17 cellular contexts compared by ENCODE assay signal in genomic region chr20:30485331-30486102, GRCh38.
A peak's percentile ranks its signal among the peaks of the same experiment; 100 is the strongest.
DNase-seq lines count a peak whose midpoint lies in the region; ATAC-seq, FAIRE-seq and TF ChIP-seq lines count a peak whose summit lies in the region.
"Had no signal": no experiment of that assay in that cellular context is flagged by ENCODE, and none has a peak within 500 bp of the region (broad histone marks: within the 10 kb centered on the region; RNA-seq: fewer than 3 reads in every experiment).

No MANE protein-coding gene starts in this region.

- no peak overlapping the region for H2BK12ac ChIP-seq in neuronal stem cell (ENCODE audit: low read length)

- no peak overlapping the region for H4K91ac ChIP-seq in neuronal stem cell (ENCODE audit: low read depth, low read length, poor library complexity)

- no peak overlapping the region for H3K18ac ChIP-seq in neuronal stem cell (ENCODE audit: low read length)

- FAIRE-seq in GM12891 (lab: Jason Lieb, UNC) = no peak
- FAIRE-seq: A204.1 had no signal

- peaks cover 33% of the 10 kb centered on the region for H3K9me3 Mint-ChIP-seq in chondrocyte (ENCODE audit: low read depth)

- TF ChIP-seq POLR2A in GM12891 (IDR thresholded peaks at IDR 0.05; ENCODE audit: low read depth, low read length) = no peak

- H2BK15ac ChIP-seq in neuronal stem cell (ENCODE audit: low read length) = no peak overlapping the region

- H3K27me3 ChIP-seq in right atrium auricular region (peaks cover 0 to 3% of the 10 kb centered on the region in 2 donors), neuronal stem cell (ENCODE audit: control insufficient read depth in 3 of 3, insufficient read depth in 3 of 3, low read depth in 1 of 3, low read length in 3 of 3) (no peaks in the 10 kb centered on the region), aorta (ENCODE audit: control insufficient read depth in 1 of 2, insufficient read depth in 2 of 2, low read length in 1 of 2) (no peaks in the 10 kb centered on the region), MG63 (no peaks in the 10 kb centered on the region)

- no peak overlapping the region for H3K14ac ChIP-seq in neuronal stem cell (ENCODE audit: low read length)

- H3K27me3 Mint-ChIP-seq in chondrocyte (ENCODE audit: low read depth) = no peaks in the 10 kb centered on the region

- H3K36me3 ChIP-seq in right atrium auricular region (no peaks in the 10 kb centered on the region), neuronal stem cell (replicated peaks in 1 of 2; ENCODE audit: control insufficient read depth in 2 of 2, insufficient read depth in 2 of 2, low read length in 2 of 2) (no peaks in the 10 kb centered on the region), aorta (ENCODE audit: control insufficient read depth in 1 of 2, insufficient read depth in 2 of 2, low read length in 1 of 2) (no peaks in the 10 kb centered on the region), MG63 (no peaks in the 10 kb centered on the region)
- H3K36me3 ChIP-seq: HAP-1 had no signal

- H3K23ac ChIP-seq in neuronal stem cell (ENCODE audit: low read depth, low read length, poor library complexity) = peak overlapping the region; percentile 73

- H3K79me1 ChIP-seq in neuronal stem cell (ENCODE audit: low read depth, low read length) = no peaks in the 10 kb centered on the region

- H3K4me1 ChIP-seq in right atrium auricular region = no peaks in the 10 kb centered on the region
- H3K4me1 ChIP-seq in neuronal stem cell (ENCODE audit: control insufficient read depth in 2 of 2, insufficient read depth in 1 of 2, low read depth in 1 of 2, low read length in 2 of 2) = no peaks in the 10 kb centered on the region
- no peaks in the 10 kb centered on the region for H3K4me1 ChIP-seq in aorta (ENCODE audit: control insufficient read depth in 1 of 2, insufficient read depth in 2 of 2, low read length in 2 of 2)
- H3K4me1 ChIP-seq: HAP-1 had no signal

- H3K36me3 Mint-ChIP-seq in chondrocyte (ENCODE audit: low read depth) = peaks cover 3% of the 10 kb centered on the region

- intact Hi-C loops in cardiac septum (cut with DNase I) = no loop called here
- intact Hi-C loops in aorta (cut with DNase I) = no loop called here

- H3K27ac Mint-ChIP-seq in chondrocyte (ENCODE audit: unreplicated experiment) = no peak overlapping the region

- no peak overlapping the region for H3K4me3 Mint-ChIP-seq in chondrocyte (ENCODE audit: unreplicated experiment)

- H3K27ac ChIP-seq in right atrium auricular region (no peak overlapping the region), neuronal stem cell (replicated peaks; ENCODE audit: low read length) (no peak overlapping the region), aorta (ENCODE audit: low read depth in 1 of 2, low read length in 2 of 2) (no peak overlapping the region)
- H3K27ac ChIP-seq: HL-60 had no signal

- TF ChIP-seq CTCF in right atrium auricular region (IDR thresholded peaks at IDR 0.05) = no peak
- TF ChIP-seq CTCF in chondrocyte (IDR thresholded peaks at IDR 0.05) = no peak

- WGBS in neuronal stem cell (ENCODE audit: extremely low coverage in 2 of 2, insufficient read length in 2 of 2, insufficient replicate concordance in 1 of 2), 2 donors = no CpG with 5 or more reads among the region's 50 CpGs
- 91 to 95% methylated on average over 49 to 50 of the region's 50 CpGs for WGBS in aorta, 2 donors

- H4K8ac ChIP-seq in neuronal stem cell (ENCODE audit: low read depth, low read length) = peak overlapping the region; percentile 43

- H3K4me3 ChIP-seq in right atrium auricular region = no peak overlapping the region
- H3K4me3 ChIP-seq in neuronal stem cell (ENCODE audit: low read length in 2 of 2) = no peak overlapping the region
- no peak overlapping the region for H3K4me3 ChIP-seq in aorta (ENCODE audit: low read length in 2 of 2)
- no peak overlapping the region for H3K4me3 ChIP-seq in MG63
- H3K4me3 ChIP-seq: HAP-1 had no signal

- H2AK5ac ChIP-seq in neuronal stem cell (ENCODE audit: low read depth, low read length) = no peak overlapping the region

- no peaks in the 10 kb centered on the region for H3K4me1 Mint-ChIP-seq in chondrocyte (ENCODE audit: low read depth)

- ATAC-seq in aorta (ENCODE audit: low FRiP score) (peak; percentile 41), HG03039 (IDR thresholded peaks at IDR 0.05; ENCODE audit: unreplicated experiment) (no peak)

- no peak overlapping the region for H2BK120ac ChIP-seq in neuronal stem cell (ENCODE audit: low read depth, low read length)

- H2AFZ ChIP-seq in neuronal stem cell (ENCODE audit: low read length) = no peak overlapping the region

- H3K9me3 ChIP-seq in right atrium auricular region (peaks cover 0 to 10% of the 10 kb centered on the region in 2 donors), neuronal stem cell (replicated peaks in 1 of 2; ENCODE audit: control insufficient read depth in 2 of 2, insufficient read depth in 1 of 2, low read depth in 1 of 2, low read length in 2 of 2) (peaks cover 0 to 5% of the 10 kb centered on the region in 2 donors), aorta (ENCODE audit: control insufficient read depth, low read length) (peaks cover 1% of the 10 kb centered on the region), MG63 (no peaks in the 10 kb centered on the region)
- H3K9me3 ChIP-seq: HAP-1 had no signal

- H3K9ac ChIP-seq in neuronal stem cell (ENCODE audit: low read depth, low read length, poor library complexity) = peak overlapping the region; percentile 50

- H2BK5ac ChIP-seq in neuronal stem cell (ENCODE audit: low read length) = no peak overlapping the region

- DNase-seq in cardiac septum (ENCODE audit: low spot score) (peak; percentile 63), right atrium auricular region (ENCODE audit: low spot score) (no peak), chondrocyte (ENCODE audit: low spot score) (peak; percentile 82), neuronal stem cell (ENCODE audit: low spot score) (no peak), aorta (peak in 1 of 2 donors; percentile 72), MG63 (no peak), GM12891 (ENCODE audit: insufficient read length, low spot score) (no peak)
- DNase-seq: C1 segment of cervical spinal cord, GF-D8, NCI-H1417 treated with DMSO at 0.1 percent for 48 hours, NCI-H446, NCI-H69, RPMI8226 had no signal

- no peak overlapping the region for H3K4ac ChIP-seq in neuronal stem cell (ENCODE audit: low read length)

- H3K4me2 ChIP-seq in neuronal stem cell (ENCODE audit: insufficient read depth, low read length, poor library complexity, severe bottlenecking) = no peak overlapping the region

TF ChIP-seq in GM12891, 5 proteins besides CTCF, POLR2A, EP300 and RAD21:
- TF ChIP-seq POU2F2 (IDR thresholded peaks at IDR 0.05; ENCODE audit: low read depth, low read length) (no peak), POLR2AphosphoS5 (IDR thresholded peaks at IDR 0.05; ENCODE audit: low read depth, low read length) (no peak)
TF ChIP-seq in GM12891: peak in this region for 0.

Comparison
In these comparisons a context has a peak if more than half of its experiments do, and no peak if none do; other contexts are left out.
1. DNase-seq: peak in cardiac septum (single experiment) and chondrocyte (single experiment); none in right atrium auricular region (single experiment), neuronal stem cell (single experiment), MG63 (single experiment) and GM12891 (single experiment).